30 cellular contexts compared by ENCODE assay signal in the genomic region with DNA sequence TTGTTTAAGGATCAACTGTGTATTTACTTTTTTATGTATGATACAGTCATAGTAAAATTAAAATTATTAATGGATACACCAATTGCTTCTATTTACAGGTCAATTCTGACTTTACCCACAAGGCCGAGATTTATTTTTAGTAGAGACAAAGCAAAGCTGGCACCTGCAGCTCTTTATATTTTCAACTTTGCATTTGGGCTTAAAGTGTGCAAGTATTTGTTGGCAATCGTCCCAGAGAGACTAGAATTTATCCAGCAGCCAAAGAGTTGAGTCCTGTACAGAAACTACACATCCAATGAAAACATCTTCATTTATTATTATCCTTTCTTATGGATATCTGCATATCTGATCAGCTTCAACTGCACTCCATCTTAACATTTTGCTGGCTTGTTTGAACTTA.
"Had no signal": no experiment of that assay in that cellular context is flagged by ENCODE, and none has a peak within 500 bp of the region (broad histone marks: within the 10 kb centered on the region; RNA-seq: fewer than 3 reads in every experiment).

No MANE protein-coding gene starts in this region.

- H3K27ac ChIP-seq: adrenal gland, brain microvascular endothelial cell, esophagus muscularis mucosa, foreskin keratinocyte, gastroesophageal sphincter, heart right ventricle, hepatocyte, VCaP had no signal

- DNase-seq: activated CD4-positive, alpha-beta T cell treated with anti-CD3 and anti-CD28 coated beads for 1 hour; activated CD4-positive, alpha-beta T cell treated with anti-CD3 and anti-CD28 coated beads for 4 hours; activated CD4-positive, alpha-beta T cell treated with anti-CD3 and anti-CD28 coated beads, Interleukin-2, amount 10 ng/mL, durations not matched to agents 7 days and 5 days; activated CD4-positive, alpha-beta T cell treated with anti-CD3 and anti-CD28 coated beads, Interleukin-2, amount 50 U/mL, for 48 hours; activated CD8-positive, alpha-beta memory T cell treated with anti-CD3 and anti-CD28 coated beads for 24 hours; activated CD8-positive, alpha-beta T cell treated with anti-CD3 and anti-CD28 coated beads for 36 hours; activated effector memory CD4-positive, alpha-beta T cell treated with Interleukin-2 at 50 U/mL for 16 hours; activated gamma-delta T cell treated with Interleukin-2 at 50 U/mL for 16 hours; activated naive CD4-positive, alpha-beta T cell treated with Interleukin-2 at 50 U/mL for 16 hours; activated naive CD8-positive, alpha-beta T cell treated with anti-CD3 and anti-CD28 coated beads for 36 hours; activated naive CD8-positive, alpha-beta T cell treated with anti-CD3 and anti-CD28 coated beads, Interleukin-2, amount 50 U/mL, for 24 hours; activated T-cell treated with anti-CD3 and anti-CD28 coated beads, Interleukin-2, amount 50 U/mL, for 4 hours; adrenal gland; amygdala; aorta; brain microvascular endothelial cell; cortex of kidney; dermis blood vessel endothelial cell; effector CD4-positive, alpha-beta T cell; effector memory CD8-positive, alpha-beta T cell; erythroblast; foreskin keratinocyte; heart right ventricle; T-cell had no signal

- H3K4me2 ChIP-seq: hepatocyte had no signal

- H3K4me1 ChIP-seq: esophagus muscularis mucosa, foreskin keratinocyte, gastroesophageal sphincter had no signal

- H3K4me3 ChIP-seq: adrenal gland, esophagus muscularis mucosa, gastroesophageal sphincter, heart right ventricle, hepatocyte had no signal

- H3K27me3 ChIP-seq: adrenal gland, brain microvascular endothelial cell, esophagus muscularis mucosa, foreskin keratinocyte, gastroesophageal sphincter, heart right ventricle, hepatocyte had no signal

- H2AFZ ChIP-seq: hepatocyte had no signal

- H3K9me3 ChIP-seq: adrenal gland had no signal

- H3K79me2 ChIP-seq: hepatocyte had no signal

- ATAC-seq: activated CD8-positive, alpha-beta T cell treated with anti-CD3 and anti-CD28 coated beads for 36 hours; activated naive CD8-positive, alpha-beta T cell treated with anti-CD3 and anti-CD28 coated beads, Interleukin-2, amount 50 U/mL, for 24 hours; activated T-cell treated with anti-CD3 and anti-CD28 coated beads, Interleukin-2, amount 50 U/mL, for 4 hours; activated T-helper 17 cell treated with anti-CD3 and anti-CD28 coated beads, Interleukin-2, amount 50 U/mL, for 72 hours; effector memory CD8-positive, alpha-beta T cell; foreskin keratinocyte; gastroesophageal sphincter; heart right ventricle; T-cell; WTC11 had no signal

- H3K36me3 ChIP-seq: adrenal gland, brain microvascular endothelial cell, esophagus muscularis mucosa, gastroesophageal sphincter, heart right ventricle had no signal
